ENCODE assay signal across 19 cellular contexts in genomic region chr3:109265300-109265699, GRCh38. TPM values are rescaled to one million over a fixed set of nuclear protein-coding genes. Genes with fewer than 3 reads are reported as not detected.
DNase-seq lines count a peak whose midpoint lies in the region; TF ChIP-seq lines count a peak whose summit lies in the region.
"Had no signal": no experiment of that assay in that cellular context is flagged by ENCODE, and none has a peak within 500 bp of the region (broad histone marks: within the 10 kb centered on the region; RNA-seq: fewer than 3 reads in every experiment).

No MANE protein-coding gene starts in this region.

- intact Hi-C loops in testis (cut with DNase I; ENCODE audit: low total_unique reads) (no loop called here), OCI-LY7 (cut with micrococcal nuclease; ENCODE audit: unreplicated experiment) (no loop called here)

- H3K4me1 ChIP-seq in OCI-LY3 (ENCODE audit: low read length): peaks cover 23% of the 10 kb centered on the region
- no peaks in the 10 kb centered on the region for H3K4me1 ChIP-seq in mesenchymal stem cell (ENCODE audit: control insufficient read depth, insufficient read depth, low read depth, low read length)
- H3K4me1 ChIP-seq in testis: no peaks in the 10 kb centered on the region
- no peaks in the 10 kb centered on the region for H3K4me1 ChIP-seq in OCI-LY7 (ENCODE audit: insufficient read depth, low read length, poor library complexity, severe bottlenecking)
- H3K4me1 ChIP-seq: BLaER1 treated with 17β-estradiol and CSF1 and Interleukin-3, amounts not matched to agents 10 nM and 100 nM; Peyer's patch had no signal

- CTCF ChIA-PET in OCI-LY7 (lab: Charles Lee; ENCODE audit: unreplicated experiment): no interaction called here

- no peak overlapping the region for H2BK120ac ChIP-seq in mesenchymal stem cell (ENCODE audit: low read depth, low read length)

- no peaks in the 10 kb centered on the region for H3K27me3 ChIP-seq in OCI-LY3 (ENCODE audit: low read depth, low read length)
- no peaks in the 10 kb centered on the region for H3K27me3 ChIP-seq in mesenchymal stem cell (ENCODE audit: control insufficient read depth in 1 of 2, insufficient read depth in 1 of 2, low read length in 2 of 2)
- H3K27me3 ChIP-seq in testis: no peaks in the 10 kb centered on the region
- H3K27me3 ChIP-seq: BLaER1 treated with 17β-estradiol and CSF1 and Interleukin-3, amounts not matched to agents 10 nM and 100 nM; Peyer's patch had no signal

- H4K20me1 ChIP-seq in OCI-LY3 (ENCODE audit: insufficient read depth, low read length): no peaks in the 10 kb centered on the region
- no peaks in the 10 kb centered on the region for H4K20me1 ChIP-seq in OCI-LY7 (ENCODE audit: insufficient read depth, low read length)
- H4K20me1 ChIP-seq: BLaER1 treated with 17β-estradiol and CSF1 and Interleukin-3, amounts not matched to agents 10 nM and 100 nM had no signal

- H3K18ac ChIP-seq in mesenchymal stem cell (ENCODE audit: low read depth in 1 of 2, low read length in 2 of 2): no peak overlapping the region

- no peak overlapping the region for H2BK15ac ChIP-seq in mesenchymal stem cell (ENCODE audit: low read depth, poor library complexity, severe bottlenecking)

- H3K4me3 ChIP-seq in OCI-LY3 (ENCODE audit: low read length) (no peak overlapping the region), choroid plexus epithelial cell (ENCODE audit: low read depth, low read length) (no peak overlapping the region), mesenchymal stem cell (ENCODE audit: insufficient read depth in 1 of 2, low read depth in 1 of 2, low read length in 2 of 2) (no peak overlapping the region), testis (no peak overlapping the region), OCI-LY7 (ENCODE audit: low read depth, low read length, poor library complexity, severe bottlenecking) (no peak overlapping the region)
- H3K4me3 ChIP-seq: BLaER1 treated with 17β-estradiol and CSF1 and Interleukin-3, amounts not matched to agents 10 nM and 100 nM; Peyer's patch had no signal

- H3K9ac ChIP-seq in OCI-LY3 (ENCODE audit: low read length) (no peak overlapping the region), mesenchymal stem cell (ENCODE audit: low read length) (no peak overlapping the region)
- H3K9ac ChIP-seq: BLaER1 treated with 17β-estradiol and CSF1 and Interleukin-3, amounts not matched to agents 10 nM and 100 nM had no signal

- H3K9me3 ChIP-seq in OCI-LY3 (ENCODE audit: insufficient read depth, low read length): no peaks in the 10 kb centered on the region
- H3K9me3 ChIP-seq in mesenchymal stem cell (ENCODE audit: control insufficient read depth, low read length): peaks cover 4% of the 10 kb centered on the region
- H3K9me3 ChIP-seq in testis: no peaks in the 10 kb centered on the region
- no peaks in the 10 kb centered on the region for H3K9me3 ChIP-seq in OCI-LY7 (ENCODE audit: low read length)
- H3K9me3 ChIP-seq: BLaER1 treated with 17β-estradiol and CSF1 and Interleukin-3, amounts not matched to agents 10 nM and 100 nM; Peyer's patch had no signal

- POLR2A ChIA-PET in OCI-LY7 (lab: Charles Lee): interaction anchor here (0.7 kb wide), 1 partner anchor 13 kb away, joined by 3 read pairs; no protein-coding TSS in a partner anchor

- H2AFZ ChIP-seq in OCI-LY3 (ENCODE audit: low read depth, low read length): peak overlapping the region; percentile 31; the same call in 1 of the 2 replicates
- no peak overlapping the region for H2AFZ ChIP-seq in mesenchymal stem cell (ENCODE audit: low read depth, low read length)
- H2AFZ ChIP-seq in OCI-LY7 (ENCODE audit: low read length): no peak overlapping the region

- no TSS peak for BruUV-seq in OCI-LY7 (replicated peaks; lab: Mats Ljungman, UMichigan)

- H3K4ac ChIP-seq in mesenchymal stem cell (ENCODE audit: low read depth in 1 of 2, low read length in 2 of 2): no peak overlapping the region

- no peak overlapping the region for H2AK5ac ChIP-seq in mesenchymal stem cell (ENCODE audit: low read length, severe bottlenecking)

- H3K23ac ChIP-seq in mesenchymal stem cell (ENCODE audit: low read length in 2 of 2): no peak overlapping the region

- DNase-seq in EL (peak; percentile 31), choroid plexus epithelial cell (ENCODE audit: low read depth) (peak; percentile 34), mesenchymal stem cell (peak; percentile 24), testis (no peak), NK-92 (lab: John Stamatoyannopoulos, UW; ENCODE audit: unreplicated experiment) (no peak), globus pallidus (ENCODE audit: low spot score) (no peak), OCI-LY7 (ENCODE audit: low spot score) (no peak)
- DNase-seq: DND-41, GF-D8, GOT3, NCI-H1436, NCI-H2029, NCI-H2171, NCI-H748 treated with DMSO at 0.1 percent for 48 hours, Peyer's patch, SHP77 treated with DMSO at 0.1 percent for 48 hours had no signal

- H2BK5ac ChIP-seq in mesenchymal stem cell (ENCODE audit: low read depth, low read length, poor library complexity, severe bottlenecking): no peak overlapping the region

- no peak for TF ChIP-seq POLR2A in testis (IDR thresholded peaks at IDR 0.05)

- no peak for TF ChIP-seq CTCF in OCI-LY3 (IDR thresholded peaks at IDR 0.05; ENCODE audit: low read depth, low read length)
- TF ChIP-seq CTCF in choroid plexus epithelial cell (conservative IDR thresholded peaks at IDR 0.05; ENCODE audit: low read depth, low read length): no peak
- TF ChIP-seq CTCF in testis (IDR thresholded peaks at IDR 0.05): no peak
- TF ChIP-seq CTCF in OCI-LY7 (conservative IDR thresholded peaks at IDR 0.05; ENCODE audit: low read length): no peak

- H3K79me1 ChIP-seq in mesenchymal stem cell (replicated peaks; ENCODE audit: low read length, poor library complexity, severe bottlenecking): no peaks in the 10 kb centered on the region

- H3K27ac ChIP-seq in OCI-LY3 (ENCODE audit: low read length): no peak overlapping the region; the same call in 1 of the 2 replicates
- no peak overlapping the region for H3K27ac ChIP-seq in mesenchymal stem cell (ENCODE audit: low read length, poor library complexity, severe bottlenecking)
- no peak overlapping the region for H3K27ac ChIP-seq in testis
- H3K27ac ChIP-seq in OCI-LY7 (ENCODE audit: low read depth, low read length, poor library complexity, severe bottlenecking): no peak overlapping the region
- H3K27ac ChIP-seq: BLaER1 treated with 17β-estradiol and CSF1 and Interleukin-3, amounts not matched to agents 10 nM and 100 nM; Peyer's patch had no signal

- no peak overlapping the region for H2BK12ac ChIP-seq in mesenchymal stem cell (ENCODE audit: low read length in 2 of 2)

- no peaks in the 10 kb centered on the region for H3K9me2 ChIP-seq in OCI-LY7 (ENCODE audit: insufficient read depth, low read length)

- no peak overlapping the region for H4K8ac ChIP-seq in mesenchymal stem cell (ENCODE audit: low read length)

- H3K4me2 ChIP-seq in OCI-LY3 (ENCODE audit: low read length) (peak overlapping the region; percentile 13; the same call in 1 of the 2 replicates), mesenchymal stem cell (ENCODE audit: low read length, poor library complexity, severe bottlenecking) (no peak overlapping the region), OCI-LY7 (ENCODE audit: low read length) (no peak overlapping the region)
- H3K4me2 ChIP-seq: BLaER1 treated with 17β-estradiol and CSF1 and Interleukin-3, amounts not matched to agents 10 nM and 100 nM had no signal

- H3K79me2 ChIP-seq in OCI-LY3 (ENCODE audit: low read length) (no peaks in the 10 kb centered on the region), OCI-LY7 (ENCODE audit: insufficient read depth, low read depth, low read length) (no peaks in the 10 kb centered on the region)

- H3K36me3 ChIP-seq in OCI-LY3 (replicated peaks; ENCODE audit: low read depth, low read length) (no peaks in the 10 kb centered on the region), mesenchymal stem cell (ENCODE audit: control insufficient read depth in 1 of 2, insufficient read depth in 2 of 2, low read depth in 1 of 2, low read length in 2 of 2) (no peaks in the 10 kb centered on the region), testis (ENCODE audit: low read depth, missing control alignments) (no peaks in the 10 kb centered on the region), OCI-LY7 (ENCODE audit: insufficient read depth, low read length) (no peaks in the 10 kb centered on the region)
- H3K36me3 ChIP-seq: BLaER1 treated with 17β-estradiol and CSF1 and Interleukin-3, amounts not matched to agents 10 nM and 100 nM; Peyer's patch had no signal

- no peak overlapping the region for H3K14ac ChIP-seq in mesenchymal stem cell (ENCODE audit: low read length in 2 of 2)

- H4K91ac ChIP-seq in mesenchymal stem cell (ENCODE audit: low read length): no peak overlapping the region

- WGBS in mesenchymal stem cell: 100% methylated on average over 1 of the region's 2 CpGs
- WGBS in testis, 2 donors: 49 to 53% methylated on average over 2 of the region's 2 CpGs

RNA-seq across cellular contexts. Expression of gene DPPA2, which starts 51.0 kb away (rescaled TPM):
- 0.08 TPM for polyA plus RNA-seq in mesenchymal stem cell (2013, experiment 1 of 2)
- polyA plus RNA-seq in mesenchymal stem cell (2013, experiment 2 of 2): 0.04 TPM
- total RNA-seq in testis (10 to 100 TPM in 1 of 2 donors, 1 to 10 TPM in 1; 6.6 to 10.2 TPM), OCI-LY7 (2022) (not detected in 2 replicates)
- polyA plus RNA-seq in testis (ENCODE audit: insufficient read depth, low read depth, low replicate concordance): 4.9 TPM
- total RNA-seq in OCI-LY7 (2014; rRNA removed; shearing (Covaris generic)): not detected in 2 replicates
- total RNA-seq: NCI-H460, Peyer's patch had no signal

Comparison
In these comparisons a context has a peak if more than half of its experiments do, and no peak if none do; other contexts are left out.
1. DNase-seq: peak in EL (single experiment), choroid plexus epithelial cell (single experiment) and mesenchymal stem cell (single experiment); none in testis (single experiment), NK-92 (single experiment), globus pallidus (single experiment) and OCI-LY7 (single experiment).
2. RNA of gene DPPA2, which starts 51.0 kb away (total RNA-seq): 6.6 to 10.2 TPM in testis; not detected in OCI-LY7; every median in the first group is over 4 times any median in the second.